15 cellular contexts compared by ENCODE assay signal in the genomic region with DNA sequence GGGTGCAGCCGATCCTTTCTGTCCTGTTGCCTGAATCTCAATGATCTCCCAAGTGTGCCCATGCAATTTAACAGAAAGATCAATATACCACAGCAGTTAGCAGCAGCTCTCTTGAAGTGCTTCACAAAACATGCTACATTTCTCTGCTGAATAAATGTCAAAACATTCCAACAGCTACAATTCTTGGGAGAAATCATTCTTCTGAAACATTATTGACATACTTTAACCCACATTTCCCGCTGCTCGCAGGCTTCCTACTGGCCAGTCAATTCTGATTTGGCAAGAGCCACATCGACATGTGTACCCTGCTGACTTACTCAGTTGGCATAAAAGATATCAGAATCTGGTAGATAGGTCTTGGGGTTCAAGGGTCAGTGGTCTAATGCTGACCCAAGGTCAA.
"Had no signal": no experiment of that assay in that cellular context is flagged by ENCODE, and none has a peak within 500 bp of the region (broad histone marks: within the 10 kb centered on the region; RNA-seq: fewer than 3 reads in every experiment).

No MANE protein-coding gene starts in this region.

- ATAC-seq: effector memory CD8-positive, alpha-beta T cell; foreskin keratinocyte; heart left ventricle; left cardiac atrium; left ventricle myocardium superior; psoas muscle; right cardiac atrium had no signal

- DNase-seq: effector memory CD8-positive, alpha-beta T cell; foreskin keratinocyte; heart left ventricle; hypothalamus; islet precursor cell; left cardiac atrium; left ventricle myocardium superior; mesendoderm; naive B cell; psoas muscle; right cardiac atrium; small intestine; stimulated activated CD4-positive, alpha-beta T cell treated with anti-CD3 and anti-CD28 coated beads, Interleukin-12 subunit alpha, Interleukin-12 subunit beta, amount 100 ng/mL, for 4 hours; stimulated activated naive CD4-positive, alpha-beta T cell treated with Interleukin-2 at 50 U/mL for 16 hours; trophoblast cell had no signal
